In genomic region chr2:202635441-202636296, GRCh38 we compare ENCODE assay signal across 1 cellular context.
TF ChIP-seq lines count a peak whose summit lies in the region.

No MANE protein-coding gene starts in this region.

TF ChIP-seq in HepG2, 621 proteins besides CTCF, POLR2A, EP300 and RAD21 (continued from another document and continues in another):
- TF ChIP-seq ZFP91 (CRISPR knock-in tag; IDR thresholded peaks at IDR 0.05; ENCODE audit: borderline replicate concordance) (no peak), HNRNPK (IDR thresholded peaks at IDR 0.05; ENCODE audit: low read depth, low read length, poor library complexity, severe bottlenecking) (no peak), ZNF782 (CRISPR knock-in tag; IDR thresholded peaks at IDR 0.05; ENCODE audit: borderline replicate concordance) (no peak), USF2 (IDR thresholded peaks at IDR 0.05; ENCODE audit: low read depth, low read length) (no peak), USF2 (CRISPR knock-in tag; IDR thresholded peaks at IDR 0.05; ENCODE audit: borderline replicate concordance) (no peak), ZMYM4 (CRISPR knock-in tag; IDR thresholded peaks at IDR 0.05) (peak; percentile 71), SKI (IDR thresholded peaks at IDR 0.05; ENCODE audit: partially characterized antibody) (no peak), TBX2 (CRISPR knock-in tag; IDR thresholded peaks at IDR 0.05; ENCODE audit: borderline replicate concordance) (peak; percentile 69), ZNF274 (CRISPR knock-in tag; IDR thresholded peaks at IDR 0.05) (peak; percentile 23; the same call in 1 of the 2 replicates), BORCS8-MEF2B (CRISPR knock-in tag; IDR thresholded peaks at IDR 0.05) (no peak), TRIM24 (CRISPR knock-in tag; IDR thresholded peaks at IDR 0.05) (no peak), KMT2B (CRISPR knock-in tag; IDR thresholded peaks at IDR 0.05) (no peak; the same call in 1 of the 2 replicates), ZNF224 (CRISPR knock-in tag; IDR thresholded peaks at IDR 0.05) (no peak), HNF1A (IDR thresholded peaks at IDR 0.05; ENCODE audit: low read depth) (peak; percentile 79; the same call in 1 of the 2 replicates), HNF1A (CRISPR knock-in tag; IDR thresholded peaks at IDR 0.05; ENCODE audit: borderline replicate concordance) (peak; percentile 63; the same call in 1 of the 2 replicates), LCORL (IDR thresholded peaks at IDR 0.05) (no peak), LCORL (CRISPR knock-in tag; IDR thresholded peaks at IDR 0.05) (peak; percentile 50; the same call in 1 of the 2 replicates), REPIN1 (CRISPR knock-in tag; IDR thresholded peaks at IDR 0.05; ENCODE audit: borderline replicate concordance, low read depth) (no peak), PBX3 (CRISPR knock-in tag; IDR thresholded peaks at IDR 0.05; ENCODE audit: borderline replicate concordance) (no peak), JUNB (CRISPR knock-in tag; IDR thresholded peaks at IDR 0.05; ENCODE audit: borderline replicate concordance) (no peak), ZNF780A (CRISPR knock-in tag; IDR thresholded peaks at IDR 0.05) (no peak), RBM22 (optimal IDR thresholded peaks at IDR 0.05; ENCODE audit: low read length) (no peak), MATR3 (CRISPR knock-in tag; IDR thresholded peaks at IDR 0.05) (no peak), RARA (CRISPR knock-in tag; IDR thresholded peaks at IDR 0.05) (0 out of 2 replicates have a peak, but pooled peaks have one; percentile 5), ZBTB21 (CRISPR knock-in tag; IDR thresholded peaks at IDR 0.05) (no peak), KLF9 (CRISPR knock-in tag; IDR thresholded peaks at IDR 0.05; ENCODE audit: low read depth) (0 out of 2 replicates have a peak, but pooled peaks have one; percentile 14), MTF1 (CRISPR knock-in tag; IDR thresholded peaks at IDR 0.05) (no peak), SMAD3 (CRISPR knock-in tag; IDR thresholded peaks at IDR 0.05) (0 out of 2 replicates have a peak, but pooled peaks have one; percentile 39), E2F2 (CRISPR knock-in tag; IDR thresholded peaks at IDR 0.05; ENCODE audit: borderline replicate concordance) (no peak), ZNF713 (CRISPR knock-in tag; IDR thresholded peaks at IDR 0.05) (no peak), NAIF1 (CRISPR knock-in tag; IDR thresholded peaks at IDR 0.05; ENCODE audit: borderline replicate concordance) (no peak), SAP130 (CRISPR knock-in tag; IDR thresholded peaks at IDR 0.05; ENCODE audit: low read depth) (peak; percentile 85), ZFP37 (CRISPR knock-in tag; IDR thresholded peaks at IDR 0.05; ENCODE audit: borderline replicate concordance) (no peak), MNT (IDR thresholded peaks at IDR 0.05) (no peak), RXRB (CRISPR knock-in tag; IDR thresholded peaks at IDR 0.05; ENCODE audit: borderline replicate concordance) (peak; percentile 41; the same call in 1 of the 2 replicates), EED (CRISPR knock-in tag; IDR thresholded peaks at IDR 0.05) (no peak), ZNF350 (CRISPR knock-in tag; IDR thresholded peaks at IDR 0.05; ENCODE audit: borderline replicate concordance, low read depth) (no peak), ZNF383 (CRISPR knock-in tag; IDR thresholded peaks at IDR 0.05; ENCODE audit: borderline replicate concordance) (no peak), MAFK (conservative IDR thresholded peaks at IDR 0.05 in 1 of 2, IDR thresholded peaks at IDR 0.05 in 1 of 2; ENCODE audit: low read length in 2 of 2) (no peak), MIXL1 (CRISPR knock-in tag; IDR thresholded peaks at IDR 0.05) (peak; percentile 35; the same call in 1 of the 2 replicates)
- TF ChIP-seq, protein P1, sequence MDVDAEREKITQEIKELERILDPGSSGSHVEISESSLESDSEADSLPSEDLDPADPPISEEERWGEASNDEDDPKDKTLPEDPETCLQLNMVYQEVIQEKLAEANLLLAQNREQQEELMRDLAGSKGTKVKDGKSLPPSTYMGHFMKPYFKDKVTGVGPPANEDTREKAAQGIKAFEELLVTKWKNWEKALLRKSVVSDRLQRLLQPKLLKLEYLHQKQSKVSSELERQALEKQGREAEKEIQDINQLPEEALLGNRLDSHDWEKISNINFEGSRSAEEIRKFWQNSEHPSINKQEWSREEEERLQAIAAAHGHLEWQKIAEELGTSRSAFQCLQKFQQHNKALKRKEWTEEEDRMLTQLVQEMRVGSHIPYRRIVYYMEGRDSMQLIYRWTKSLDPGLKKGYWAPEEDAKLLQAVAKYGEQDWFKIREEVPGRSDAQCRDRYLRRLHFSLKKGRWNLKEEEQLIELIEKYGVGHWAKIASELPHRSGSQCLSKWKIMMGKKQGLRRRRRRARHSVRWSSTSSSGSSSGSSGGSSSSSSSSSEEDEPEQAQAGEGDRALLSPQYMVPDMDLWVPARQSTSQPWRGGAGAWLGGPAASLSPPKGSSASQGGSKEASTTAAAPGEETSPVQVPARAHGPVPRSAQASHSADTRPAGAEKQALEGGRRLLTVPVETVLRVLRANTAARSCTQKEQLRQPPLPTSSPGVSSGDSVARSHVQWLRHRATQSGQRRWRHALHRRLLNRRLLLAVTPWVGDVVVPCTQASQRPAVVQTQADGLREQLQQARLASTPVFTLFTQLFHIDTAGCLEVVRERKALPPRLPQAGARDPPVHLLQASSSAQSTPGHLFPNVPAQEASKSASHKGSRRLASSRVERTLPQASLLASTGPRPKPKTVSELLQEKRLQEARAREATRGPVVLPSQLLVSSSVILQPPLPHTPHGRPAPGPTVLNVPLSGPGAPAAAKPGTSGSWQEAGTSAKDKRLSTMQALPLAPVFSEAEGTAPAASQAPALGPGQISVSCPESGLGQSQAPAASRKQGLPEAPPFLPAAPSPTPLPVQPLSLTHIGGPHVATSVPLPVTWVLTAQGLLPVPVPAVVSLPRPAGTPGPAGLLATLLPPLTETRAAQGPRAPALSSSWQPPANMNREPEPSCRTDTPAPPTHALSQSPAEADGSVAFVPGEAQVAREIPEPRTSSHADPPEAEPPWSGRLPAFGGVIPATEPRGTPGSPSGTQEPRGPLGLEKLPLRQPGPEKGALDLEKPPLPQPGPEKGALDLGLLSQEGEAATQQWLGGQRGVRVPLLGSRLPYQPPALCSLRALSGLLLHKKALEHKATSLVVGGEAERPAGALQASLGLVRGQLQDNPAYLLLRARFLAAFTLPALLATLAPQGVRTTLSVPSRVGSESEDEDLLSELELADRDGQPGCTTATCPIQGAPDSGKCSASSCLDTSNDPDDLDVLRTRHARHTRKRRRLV (CRISPR knock-in tag; IDR thresholded peaks at IDR 0.05), result no peak
- TF ChIP-seq, protein P2, sequence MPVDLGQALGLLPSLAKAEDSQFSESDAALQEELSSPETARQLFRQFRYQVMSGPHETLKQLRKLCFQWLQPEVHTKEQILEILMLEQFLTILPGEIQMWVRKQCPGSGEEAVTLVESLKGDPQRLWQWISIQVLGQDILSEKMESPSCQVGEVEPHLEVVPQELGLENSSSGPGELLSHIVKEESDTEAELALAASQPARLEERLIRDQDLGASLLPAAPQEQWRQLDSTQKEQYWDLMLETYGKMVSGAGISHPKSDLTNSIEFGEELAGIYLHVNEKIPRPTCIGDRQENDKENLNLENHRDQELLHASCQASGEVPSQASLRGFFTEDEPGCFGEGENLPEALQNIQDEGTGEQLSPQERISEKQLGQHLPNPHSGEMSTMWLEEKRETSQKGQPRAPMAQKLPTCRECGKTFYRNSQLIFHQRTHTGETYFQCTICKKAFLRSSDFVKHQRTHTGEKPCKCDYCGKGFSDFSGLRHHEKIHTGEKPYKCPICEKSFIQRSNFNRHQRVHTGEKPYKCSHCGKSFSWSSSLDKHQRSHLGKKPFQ (CRISPR knock-in tag; IDR thresholded peaks at IDR 0.05; ENCODE audit: insufficient replicate concordance), result no peak
- TF ChIP-seq, protein P3, sequence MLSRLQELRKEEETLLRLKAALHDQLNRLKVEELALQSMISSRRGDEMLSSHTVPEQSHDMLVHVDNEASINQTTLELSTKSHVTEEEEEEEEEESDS (CRISPR knock-in tag; IDR thresholded peaks at IDR 0.05; ENCODE audit: borderline replicate concordance), result no peak
- TF ChIP-seq, protein P4, sequence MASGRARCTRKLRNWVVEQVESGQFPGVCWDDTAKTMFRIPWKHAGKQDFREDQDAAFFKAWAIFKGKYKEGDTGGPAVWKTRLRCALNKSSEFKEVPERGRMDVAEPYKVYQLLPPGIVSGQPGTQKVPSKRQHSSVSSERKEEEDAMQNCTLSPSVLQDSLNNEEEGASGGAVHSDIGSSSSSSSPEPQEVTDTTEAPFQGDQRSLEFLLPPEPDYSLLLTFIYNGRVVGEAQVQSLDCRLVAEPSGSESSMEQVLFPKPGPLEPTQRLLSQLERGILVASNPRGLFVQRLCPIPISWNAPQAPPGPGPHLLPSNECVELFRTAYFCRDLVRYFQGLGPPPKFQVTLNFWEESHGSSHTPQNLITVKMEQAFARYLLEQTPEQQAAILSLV (CRISPR knock-in tag; IDR thresholded peaks at IDR 0.05; ENCODE audit: borderline replicate concordance), result no peak
